14 cellular contexts compared by ENCODE assay signal in genomic region chr15:71202712-71203111, GRCh38.
DNase-seq lines count a peak whose midpoint lies in the region; TF ChIP-seq lines count a peak whose summit lies in the region.
"Had no signal": no experiment of that assay in that cellular context is flagged by ENCODE, and none has a peak within 500 bp of the region (broad histone marks: within the 10 kb centered on the region; RNA-seq: fewer than 3 reads in every experiment).

No MANE protein-coding gene starts in this region.

- no peak overlapping the region for H4K8ac ChIP-seq in neuronal stem cell (ENCODE audit: low read depth, low read length)

- H3K4ac ChIP-seq in neuronal stem cell (ENCODE audit: low read length), result no peak overlapping the region

- H3K27ac ChIP-seq in neuronal stem cell (replicated peaks; ENCODE audit: low read length) (no peak overlapping the region), prostate gland (no peak overlapping the region)
- H3K27ac ChIP-seq: parathyroid adenoma had no signal

- no peak overlapping the region for H2BK15ac ChIP-seq in neuronal stem cell (ENCODE audit: low read length)

- no peak overlapping the region for H2AK5ac ChIP-seq in neuronal stem cell (ENCODE audit: low read depth, low read length)

- no peak overlapping the region for H3K4me2 ChIP-seq in neuronal stem cell (ENCODE audit: insufficient read depth, low read length, poor library complexity, severe bottlenecking)

- peaks cover 0 to 8% of the 10 kb centered on the region in 2 donors for H3K4me1 ChIP-seq in neuronal stem cell (ENCODE audit: control insufficient read depth in 2 of 2, insufficient read depth in 1 of 2, low read depth in 1 of 2, low read length in 2 of 2)
- no peaks in the 10 kb centered on the region for H3K4me1 ChIP-seq in prostate gland (replicated peaks)
- H3K4me1 ChIP-seq: parathyroid adenoma had no signal

- no peak overlapping the region for H3K18ac ChIP-seq in neuronal stem cell (ENCODE audit: low read length)

- TF ChIP-seq POLR2A in prostate gland (IDR thresholded peaks at IDR 0.05), result no peak

- H3K9me3 ChIP-seq in neuronal stem cell (replicated peaks in 1 of 2; ENCODE audit: control insufficient read depth in 2 of 2, insufficient read depth in 1 of 2, low read depth in 1 of 2, low read length in 2 of 2) (peaks cover 0 to 3% of the 10 kb centered on the region in 2 donors), prostate gland (no peaks in the 10 kb centered on the region)

- H3K9ac ChIP-seq in neuronal stem cell (ENCODE audit: low read depth, low read length, poor library complexity), result no peak overlapping the region
- H3K9ac ChIP-seq: parathyroid adenoma had no signal

- DNase-seq in NCI-H2107 treated with DMSO at 0.1 percent for 48 hours (lab: John Stamatoyannopoulos, UW; ENCODE audit: unreplicated experiment), result peak; percentile 71
- no peak for DNase-seq in NCI-H2107 (lab: John Stamatoyannopoulos, UW)
- peak; percentile 67 for DNase-seq in NCI-H2029 (lab: John Stamatoyannopoulos, UW)
- peak; percentile 17 for DNase-seq in SHP77 treated with DMSO at 0.1 percent for 48 hours (lab: John Stamatoyannopoulos, UW)
- no peak for DNase-seq in neuronal stem cell (ENCODE audit: low spot score)
- no peak for DNase-seq in stimulated activated CD4-positive, alpha-beta T cell treated with anti-CD3 and anti-CD28 coated beads, Interleukin-4, amount 100 ng/mL, for 4 hours
- DNase-seq in prostate gland (ENCODE audit: low spot score), result no peak
- no peak for DNase-seq in C1 segment of cervical spinal cord (lab: John Stamatoyannopoulos, UW)
- DNase-seq: activated CD4-positive, alpha-beta T cell treated with anti-CD3 and anti-CD28 coated beads for 4 hours; activated naive CD4-positive, alpha-beta T cell treated with anti-CD3 and anti-CD28 coated beads for 36 hours; dermis blood vessel endothelial cell; MM.1S; stimulated activated CD4-positive, alpha-beta T cell treated with anti-CD3 and anti-CD28 coated beads, Interleukin-12 subunit alpha, Interleukin-12 subunit beta, amount 100 ng/mL, for 4 hours had no signal

- H3K14ac ChIP-seq in neuronal stem cell (ENCODE audit: low read length), result no peak overlapping the region

- no peak overlapping the region for H2BK5ac ChIP-seq in neuronal stem cell (ENCODE audit: low read length)

- H3K27me3 ChIP-seq in neuronal stem cell (ENCODE audit: control insufficient read depth in 3 of 3, insufficient read depth in 3 of 3, low read depth in 1 of 3, low read length in 3 of 3) (peaks cover 0 to 7% (median 4%) of the 10 kb centered on the region in 3 experiments), prostate gland (replicated peaks; ENCODE audit: insufficient read depth) (no peaks in the 10 kb centered on the region)

- H2BK120ac ChIP-seq in neuronal stem cell (ENCODE audit: low read depth, low read length), result no peak overlapping the region

- no peak overlapping the region for H2AFZ ChIP-seq in neuronal stem cell (ENCODE audit: low read length)
- H2AFZ ChIP-seq: parathyroid adenoma had no signal

- H4K91ac ChIP-seq in neuronal stem cell (ENCODE audit: low read depth, low read length, poor library complexity), result no peak overlapping the region

- H3K36me3 ChIP-seq in neuronal stem cell (replicated peaks in 1 of 2; ENCODE audit: control insufficient read depth in 2 of 2, insufficient read depth in 2 of 2, low read length in 2 of 2), result peaks cover 0 to 2% of the 10 kb centered on the region in 2 donors
- no peaks in the 10 kb centered on the region for H3K36me3 ChIP-seq in prostate gland

- no peak overlapping the region for H2BK12ac ChIP-seq in neuronal stem cell (ENCODE audit: low read length)

- no peak for TF ChIP-seq CTCF in prostate gland (IDR thresholded peaks at IDR 0.05)

- no CpG with 5 or more reads among the region's 6 CpGs for WGBS in neuronal stem cell (ENCODE audit: extremely low coverage in 2 of 2, insufficient read length in 2 of 2, insufficient replicate concordance in 1 of 2), 2 donors
- WGBS in prostate gland, result 92% methylated on average over 6 of the region's 6 CpGs

- H3K4me3 ChIP-seq in neuronal stem cell (ENCODE audit: low read length in 2 of 2) (no peak overlapping the region), prostate gland (no peak overlapping the region)

- no peaks in the 10 kb centered on the region for H3K79me1 ChIP-seq in neuronal stem cell (ENCODE audit: low read depth, low read length)

- H3K23ac ChIP-seq in neuronal stem cell (ENCODE audit: low read depth, low read length, poor library complexity), result peak overlapping the region; percentile 37

- intact Hi-C loops in prostate gland (cut with DNase I), result no loop called here

Comparison
In these comparisons a context has a peak if more than half of its experiments do, and no peak if none do; other contexts are left out.
1. DNase-seq: peak in NCI-H2107 treated with DMSO at 0.1 percent for 48 hours (single experiment), NCI-H2029 (single experiment) and SHP77 treated with DMSO at 0.1 percent for 48 hours (single experiment); none in NCI-H2107 (single experiment), neuronal stem cell (single experiment), stimulated activated CD4-positive, alpha-beta T cell treated with anti-CD3 and anti-CD28 coated beads, Interleukin-4, amount 100 ng/mL, for 4 hours (0 of 2), prostate gland (single experiment) and C1 segment of cervical spinal cord (0 of 14).